Comparison of ENCODE assay signal across 17 cellular contexts in genomic region chr6:144664281-144664680, GRCh38.
"Had no signal": no experiment of that assay in that cellular context is flagged by ENCODE, and none has a peak within 500 bp of the region (broad histone marks: within the 10 kb centered on the region; RNA-seq: fewer than 3 reads in every experiment).

No MANE protein-coding gene starts in this region.

- H3K27ac Mint-ChIP-seq: activated naive CD8-positive, alpha-beta T cell treated with anti-CD3 and anti-CD28 coated beads, Interleukin-2, amount 10 ng/mL, durations not matched to agents 7 days and 5 days; activated T-cell treated with anti-CD3 and anti-CD28 coated beads, Interleukin-2, amount 50 U/mL, for 72 hours had no signal

- H3K27me3 ChIP-seq: cardiac muscle cell, foreskin keratinocyte, hepatocyte, neutrophil, pancreas, thyroid gland had no signal

- H3K36me3 ChIP-seq: cardiac muscle cell, neutrophil, pancreas, thyroid gland had no signal

- H3K27ac ChIP-seq: cardiac muscle cell, foreskin keratinocyte, hepatocyte, neutrophil, pancreas, thyroid gland had no signal

- H3K27me3 Mint-ChIP-seq: activated naive CD8-positive, alpha-beta T cell treated with anti-CD3 and anti-CD28 coated beads, Interleukin-2, amount 10 ng/mL, durations not matched to agents 7 days and 5 days had no signal

- H3K9me3 Mint-ChIP-seq: activated naive CD8-positive, alpha-beta T cell treated with anti-CD3 and anti-CD28 coated beads, Interleukin-2, amount 10 ng/mL, durations not matched to agents 7 days and 5 days; activated T-cell treated with anti-CD3 and anti-CD28 coated beads, Interleukin-2, amount 50 U/mL, for 72 hours had no signal

- DNase-seq: activated CD4-positive, alpha-beta T cell treated with anti-CD3 and anti-CD28 coated beads, Interleukin-2, amount 50 U/mL, for 4 hours; activated gamma-delta T cell; activated naive CD8-positive, alpha-beta T cell treated with anti-CD3 and anti-CD28 coated beads, Interleukin-2, amount 10 ng/mL, durations not matched to agents 7 days and 5 days; activated T-cell treated with anti-CD3 and anti-CD28 coated beads, Interleukin-2, amount 50 U/mL, for 72 hours; amygdala; foreskin keratinocyte; left cardiac atrium; pancreas; stimulated activated CD4-positive, alpha-beta T cell treated with anti-CD3 and anti-CD28 coated beads, Interleukin-4, amount 100 ng/mL, for 24 hours; stimulated activated naive CD4-positive, alpha-beta T cell; thyroid gland had no signal

- ATAC-seq: activated T-cell treated with anti-CD3 and anti-CD28 coated beads, Interleukin-2, amount 50 U/mL, for 72 hours; foreskin keratinocyte; left cardiac atrium; sciatic nerve had no signal

- H3K4me2 ChIP-seq: hepatocyte had no signal

- H3K4me3 ChIP-seq: cardiac muscle cell, hepatocyte, lung, pancreas, smooth muscle cell, thyroid gland had no signal

- H3K4me3 Mint-ChIP-seq: activated naive CD8-positive, alpha-beta T cell treated with anti-CD3 and anti-CD28 coated beads, Interleukin-2, amount 10 ng/mL, durations not matched to agents 7 days and 5 days; activated T-cell treated with anti-CD3 and anti-CD28 coated beads, Interleukin-2, amount 50 U/mL, for 72 hours had no signal
